In the genomic region with DNA sequence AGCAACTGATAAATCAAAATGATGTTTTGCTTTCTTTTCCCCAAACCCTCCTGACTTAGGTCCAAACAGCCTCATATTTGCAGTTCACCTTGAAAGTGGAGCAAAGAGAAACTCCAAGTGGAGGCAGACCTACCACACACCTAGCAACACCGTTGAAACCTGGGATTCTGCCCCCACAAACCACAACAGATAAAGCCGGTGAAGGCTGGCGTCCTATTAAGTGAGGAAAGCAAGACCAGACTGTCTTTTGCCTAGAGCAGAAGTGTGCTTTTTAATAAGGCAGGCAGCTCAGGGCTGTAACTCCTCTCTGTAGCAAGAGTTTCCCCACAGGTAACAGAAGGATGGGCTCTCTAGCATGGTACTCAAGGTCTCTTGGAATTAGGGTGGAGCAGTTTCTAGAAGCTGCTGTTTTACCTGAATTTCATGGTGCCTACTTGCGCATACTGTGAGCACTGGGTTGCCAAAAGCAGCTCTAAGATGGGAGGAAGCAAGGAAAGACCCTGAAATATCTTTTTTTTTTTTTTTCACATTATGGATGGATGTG, we compare ENCODE assay signal across 13 cellular contexts.
"Had no signal": no experiment of that assay in that cellular context is flagged by ENCODE, and none has a peak within 500 bp of the region (broad histone marks: within the 10 kb centered on the region; RNA-seq: fewer than 3 reads in every experiment).

No MANE protein-coding gene starts in this region.

- H3K4me3 ChIP-seq: heart left ventricle, testis had no signal

- H3K36me3 Mint-ChIP-seq: naive B cell had no signal

- H3K27ac ChIP-seq: neutrophil, testis, WERI-Rb-1 had no signal

- H3K36me3 ChIP-seq: heart left ventricle, neutrophil, WERI-Rb-1 had no signal

- H3K27me3 Mint-ChIP-seq: activated CD4-positive, alpha-beta T cell treated with anti-CD3 and anti-CD28 coated beads for 36 hours; naive B cell had no signal

- ATAC-seq: activated CD4-positive, alpha-beta T cell treated with anti-CD3 and anti-CD28 coated beads for 36 hours; activated CD8-positive, alpha-beta T cell treated with anti-CD3 and anti-CD28 coated beads, Interleukin-2, amount 10 ng/mL, durations not matched to agents 7 days and 5 days; heart left ventricle; right cardiac atrium; stimulated activated naive CD8-positive, alpha-beta T cell treated with anti-CD3 and anti-CD28 coated beads, Interleukin-15, Interleukin-2, amounts not matched to agents 100 U/mL and 50 U/mL, for 24 hours had no signal

- H3K4me1 Mint-ChIP-seq: activated CD4-positive, alpha-beta T cell treated with anti-CD3 and anti-CD28 coated beads for 36 hours had no signal

- H3K4me3 Mint-ChIP-seq: activated CD4-positive, alpha-beta T cell treated with anti-CD3 and anti-CD28 coated beads for 36 hours; activated CD8-positive, alpha-beta T cell treated with anti-CD3 and anti-CD28 coated beads, Interleukin-2, amount 10 ng/mL, durations not matched to agents 7 days and 5 days; activated naive CD4-positive, alpha-beta T cell treated with anti-CD3 and anti-CD28 coated beads for 36 hours had no signal

- DNase-seq: activated CD4-positive, alpha-beta T cell treated with anti-CD3 and anti-CD28 coated beads for 36 hours; activated CD8-positive, alpha-beta T cell treated with anti-CD3 and anti-CD28 coated beads, Interleukin-2, amount 10 ng/mL, durations not matched to agents 7 days and 5 days; activated naive CD4-positive, alpha-beta T cell treated with anti-CD3 and anti-CD28 coated beads for 36 hours; heart left ventricle; kidney; midbrain; naive B cell; right cardiac atrium; stimulated activated naive CD8-positive, alpha-beta T cell treated with anti-CD3 and anti-CD28 coated beads, Interleukin-15, Interleukin-2, amounts not matched to agents 100 U/mL and 50 U/mL, for 24 hours; T1000; testis; WERI-Rb-1 had no signal

- H3K9me3 Mint-ChIP-seq: activated naive CD4-positive, alpha-beta T cell treated with anti-CD3 and anti-CD28 coated beads for 36 hours; naive B cell had no signal

- H3K4me1 ChIP-seq: testis had no signal

- H3K27me3 ChIP-seq: heart left ventricle, neutrophil, testis had no signal

- H3K9me3 ChIP-seq: heart left ventricle, neutrophil, testis had no signal

- H3K27ac Mint-ChIP-seq: activated CD4-positive, alpha-beta T cell treated with anti-CD3 and anti-CD28 coated beads for 36 hours; activated CD8-positive, alpha-beta T cell treated with anti-CD3 and anti-CD28 coated beads, Interleukin-2, amount 10 ng/mL, durations not matched to agents 7 days and 5 days; activated naive CD4-positive, alpha-beta T cell treated with anti-CD3 and anti-CD28 coated beads for 36 hours had no signal
